In genomic region chr11:18314794-18315523, GRCh38 we compare ENCODE assay signal across 1 cellular context.
TF ChIP-seq lines count a peak whose summit lies in the region.

No MANE protein-coding gene starts in this region.

TF ChIP-seq in IMR-90, 13 proteins besides CTCF, POLR2A, EP300 and RAD21:
- no peak for TF ChIP-seq USF2 (IDR thresholded peaks at IDR 0.05; ENCODE audit: low read depth, low read length)
- TF ChIP-seq MXI1 (IDR thresholded peaks at IDR 0.05; ENCODE audit: borderline replicate concordance, low read depth, low read length), result no peak
- TF ChIP-seq RFX5 (IDR thresholded peaks at IDR 0.05; ENCODE audit: low read depth, low read length), result no peak
- TF ChIP-seq SMC3 (IDR thresholded peaks at IDR 0.05; ENCODE audit: low read depth, low read length), result no peak
- TF ChIP-seq ELK1 (IDR thresholded peaks at IDR 0.05; ENCODE audit: borderline replicate concordance, low read depth, low read length), result no peak
- TF ChIP-seq RCOR1 (IDR thresholded peaks at IDR 0.05; ENCODE audit: insufficient replicate concordance, low read length), result no peak
- TF ChIP-seq MAFK (IDR thresholded peaks at IDR 0.05; ENCODE audit: low read depth, low read length), result no peak
- no peak for TF ChIP-seq MAZ (IDR thresholded peaks at IDR 0.05; ENCODE audit: borderline replicate concordance, low read depth, low read length)
TF ChIP-seq in IMR-90: peak in this region for 0.
